9 cellular contexts compared by ENCODE assay signal in the genomic region with DNA sequence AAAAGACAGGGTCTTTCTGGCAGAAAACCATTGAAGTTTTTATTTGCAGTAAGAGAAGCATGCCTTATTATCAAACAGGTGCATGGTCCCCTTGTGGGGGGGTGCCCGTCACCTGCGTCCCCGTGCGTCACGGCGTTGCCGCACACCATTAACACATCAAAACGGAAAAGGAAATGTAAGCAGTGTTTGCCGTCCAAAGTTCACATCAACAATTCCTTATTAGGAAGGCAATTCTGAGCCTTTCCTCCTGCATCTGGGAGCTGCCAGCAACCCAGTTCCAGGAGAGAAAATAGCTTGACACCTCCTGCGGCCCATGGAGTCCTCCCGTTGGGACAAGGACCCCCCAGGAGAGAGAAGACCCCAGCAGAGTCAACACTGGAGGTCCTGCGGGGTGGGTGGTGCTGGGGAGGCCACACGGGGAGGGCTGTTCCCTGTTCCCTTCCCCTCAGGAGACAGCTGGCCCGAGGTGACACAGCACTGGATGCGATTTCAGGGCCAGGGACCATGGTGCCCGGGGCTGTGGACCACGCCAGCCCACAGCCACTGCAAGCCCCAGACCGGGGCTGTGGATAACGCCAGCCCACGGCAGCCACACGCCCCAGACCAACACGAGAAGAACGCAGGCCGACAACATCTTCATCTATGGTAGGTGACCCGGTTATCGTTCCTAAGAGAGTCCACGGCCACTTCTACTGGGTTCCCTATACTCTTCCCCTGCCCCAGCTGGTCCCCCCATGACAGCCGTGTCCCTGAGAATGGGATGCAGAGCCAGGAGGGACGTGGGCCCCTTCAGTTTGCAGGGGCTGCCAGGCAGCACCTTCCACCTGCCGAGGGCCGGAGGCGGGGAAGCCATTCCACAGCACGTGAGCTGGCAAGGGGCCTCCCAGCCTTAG. TPM values are rescaled to one million over a fixed set of nuclear protein-coding genes. Genes with fewer than 3 reads are reported as not detected.
DNase-seq lines count a peak whose midpoint lies in the region; ATAC-seq, FAIRE-seq and TF ChIP-seq lines count a peak whose summit lies in the region.
"Had no signal": no experiment of that assay in that cellular context is flagged by ENCODE, and none has a peak within 500 bp of the region (broad histone marks: within the 10 kb centered on the region; RNA-seq: fewer than 3 reads in every experiment).

No MANE protein-coding gene starts in this region.

- no peak for FAIRE-seq in GM19239 (lab: Jason Lieb, UNC)

- ATAC-seq in Panc1, result peak; percentile 59
- no peak for ATAC-seq in HG03175 (IDR thresholded peaks at IDR 0.05; ENCODE audit: unreplicated experiment)
- ATAC-seq in HG03439 (IDR thresholded peaks at IDR 0.05; ENCODE audit: unreplicated experiment), result no peak

- in situ Hi-C loops in Panc1 (cut with HindIII; ENCODE audit: low pct_unique_long_range_greater_than_20kb, low sequenced_read_pairs), result no loop called here

- H3K36me3 ChIP-seq in Panc1 (ENCODE audit: control insufficient read depth, insufficient read depth, low read length) (no peaks in the 10 kb centered on the region), left ventricle myocardium inferior (peaks cover under 1% of the 10 kb centered on the region)

- no TSS peak for BruUV-seq in Panc1 (replicated peaks; lab: Mats Ljungman, UMichigan)

- CTCF ChIA-PET in Panc1 (lab: Charles Lee), result no interaction called here

- H3K9me3 ChIP-seq in Panc1 (ENCODE audit: control insufficient read depth, insufficient read depth, low read depth, low read length) (no peaks in the 10 kb centered on the region), left ventricle myocardium inferior (replicated peaks) (peaks cover 10% of the 10 kb centered on the region)

- intact Hi-C loops in Panc1 (cut with micrococcal nuclease; ENCODE audit: unreplicated experiment) (no loop called here), left ventricle myocardium inferior (cut with micrococcal nuclease) (no loop called here)

- TF ChIP-seq CTCF in Panc1 (IDR thresholded peaks at IDR 0.05) (no peak), left ventricle myocardium inferior (IDR thresholded peaks at IDR 0.05; ENCODE audit: borderline replicate concordance) (no peak)

- POLR2A ChIA-PET in Panc1 (lab: Charles Lee), result no interaction called here

- H3K4me1 ChIP-seq in Panc1 (ENCODE audit: control insufficient read depth, insufficient read depth, low read length), result peaks cover 7% of the 10 kb centered on the region
- peaks cover 55% of the 10 kb centered on the region for H3K4me1 ChIP-seq in left ventricle myocardium inferior

- H3K4me3 ChIP-seq in Panc1 (ENCODE audit: low read depth in 2 of 2, low read length in 2 of 2) (no peak overlapping the region; a peak in 1 of 4 replicates), left ventricle myocardium inferior (peak overlapping the region; percentile 52)

- H3K27ac ChIP-seq in Panc1 (ENCODE audit: low read length) (0 out of 2 replicates have a peak overlapping the region, but pooled peaks have one; percentile 12), left ventricle myocardium inferior (replicated peaks) (peak overlapping the region; percentile 60)

- DNase-seq in EH (ENCODE audit: low read depth), result peak; percentile 11
- DNase-seq in Panc1 (ENCODE audit: low read depth, low spot score), result no peak
- no peak for DNase-seq in left ventricle myocardium inferior
- peak; percentile 92 for DNase-seq in renal cortical epithelial cell (ENCODE audit: low read depth)
- DNase-seq in NCI-H446 treated with DMSO at 0.1 percent for 48 hours (lab: John Stamatoyannopoulos, UW), result no peak
- no peak for DNase-seq in GM19239 (ENCODE audit: insufficient read length, low spot score)
- DNase-seq: DND-41 had no signal

- H3K27me3 ChIP-seq in Panc1 (ENCODE audit: control insufficient read depth, insufficient read depth, low read length) (no peaks in the 10 kb centered on the region), left ventricle myocardium inferior (ENCODE audit: low read depth) (no peaks in the 10 kb centered on the region)

RNA-seq across cellular contexts. Expression of gene DIP2C, which starts 39.4 kb away (rescaled TPM):
- total RNA-seq in Panc1 (2021; ENCODE audit: unreplicated experiment) (13.2 TPM), left ventricle myocardium inferior (30.8 TPM), renal cortical epithelial cell (3.3 and 14.4 TPM in 2 replicates)
- 12.1 TPM for polyA plus RNA-seq in Panc1 (2012; ENCODE audit: insufficient read length)

Comparison
In these comparisons a context has a peak if more than half of its experiments do, and no peak if none do; other contexts are left out.
1. DNase-seq: peak in EH (single experiment) and renal cortical epithelial cell (single experiment); none in Panc1 (single experiment), left ventricle myocardium inferior (single experiment), NCI-H446 treated with DMSO at 0.1 percent for 48 hours (single experiment) and GM19239 (single experiment).